In the genomic region with DNA sequence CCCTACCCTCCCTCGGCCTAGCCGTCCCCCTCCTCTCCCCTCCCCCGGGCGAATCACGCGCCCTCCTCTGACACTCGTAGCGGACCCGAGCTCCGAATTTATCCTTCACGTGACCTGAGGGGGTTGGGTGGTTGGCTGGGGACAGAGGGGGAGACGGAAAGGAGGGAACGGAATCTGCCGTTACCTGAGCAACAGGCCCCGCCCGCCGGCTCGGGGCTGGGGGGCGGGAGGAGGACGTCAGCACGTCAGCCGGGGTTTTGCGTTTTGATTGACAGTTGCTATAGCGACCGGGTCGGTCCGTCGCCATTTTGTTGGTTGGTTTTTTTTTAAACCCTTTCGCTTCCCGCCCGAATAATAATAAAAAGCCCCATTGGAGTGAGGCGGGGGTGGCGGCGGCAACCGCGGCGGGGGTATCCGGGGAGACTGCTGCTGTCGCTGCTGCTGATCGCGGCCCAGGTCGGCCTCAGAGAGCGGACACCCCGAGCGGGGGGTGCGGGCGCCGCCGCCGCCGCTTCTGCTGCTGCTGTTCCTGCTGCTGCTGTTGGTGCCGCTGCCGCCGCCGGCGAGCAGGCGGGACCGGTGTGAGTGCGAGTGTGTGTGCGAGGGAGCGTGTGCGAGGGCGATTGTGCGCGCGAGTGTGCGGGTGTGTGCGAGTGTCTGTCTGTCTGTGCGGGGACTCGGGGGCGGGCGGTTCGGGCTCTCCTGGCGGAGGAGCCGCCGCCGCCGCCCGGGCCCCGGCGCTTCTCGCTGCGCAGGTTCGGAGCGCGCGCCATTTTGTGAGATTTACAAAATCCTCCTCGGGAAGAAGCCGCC, we compare ENCODE assay signal across 1 cellular context.
TF ChIP-seq lines count a peak whose summit lies in the region.

A gene (plus strand): TSS at position 286 of the 813 bp plus-strand sequence. CDS start 53,602 bp downstream, outside the sequence.

TF ChIP-seq in HEK293, 187 proteins besides CTCF, POLR2A, EP300 and RAD21 (continued from another document and continues in another):
- TF ChIP-seq, protein P1, sequence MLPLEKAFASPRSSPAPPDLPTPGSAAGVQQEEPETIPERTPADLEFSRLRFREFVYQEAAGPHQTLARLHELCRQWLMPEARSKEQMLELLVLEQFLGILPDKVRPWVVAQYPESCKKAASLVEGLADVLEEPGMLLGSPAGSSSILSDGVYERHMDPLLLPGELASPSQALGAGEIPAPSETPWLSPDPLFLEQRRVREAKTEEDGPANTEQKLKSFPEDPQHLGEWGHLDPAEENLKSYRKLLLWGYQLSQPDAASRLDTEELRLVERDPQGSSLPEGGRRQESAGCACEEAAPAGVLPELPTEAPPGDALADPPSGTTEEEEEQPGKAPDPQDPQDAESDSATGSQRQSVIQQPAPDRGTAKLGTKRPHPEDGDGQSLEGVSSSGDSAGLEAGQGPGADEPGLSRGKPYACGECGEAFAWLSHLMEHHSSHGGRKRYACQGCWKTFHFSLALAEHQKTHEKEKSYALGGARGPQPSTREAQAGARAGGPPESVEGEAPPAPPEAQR (tag by site-specific recombination; IDR thresholded peaks at IDR 0.05), result no peak
- no peak for TF ChIP-seq ZNF560 (tag by site-specific recombination; IDR thresholded peaks at IDR 0.05; ENCODE audit: borderline replicate concordance)
- TF ChIP-seq KLF9 (tag by site-specific recombination; IDR thresholded peaks at IDR 0.05; ENCODE audit: low read depth), result peak; percentile 39
- no peak for TF ChIP-seq GLI2 (tag by site-specific recombination; IDR thresholded peaks at IDR 0.05; ENCODE audit: borderline replicate concordance, low read depth)
- peak; percentile 68; the same call in 1 of the 2 replicates for TF ChIP-seq KLF16 (tag by site-specific recombination; IDR thresholded peaks at IDR 0.05)
- TF ChIP-seq ZNF341 (tag by site-specific recombination; IDR thresholded peaks at IDR 0.05; ENCODE audit: low read depth), result peak; percentile 98
- peak; percentile 93 for TF ChIP-seq SP2 (tag by site-specific recombination; IDR thresholded peaks at IDR 0.05)
- TF ChIP-seq GLI4 (tag by site-specific recombination; IDR thresholded peaks at IDR 0.05), result peak; percentile 92; the same call in 1 of the 2 replicates
- peak; percentile 78 for TF ChIP-seq SP7 (tag by site-specific recombination; IDR thresholded peaks at IDR 0.05)
- TF ChIP-seq ZNF214 (tag by site-specific recombination; IDR thresholded peaks at IDR 0.05; ENCODE audit: borderline replicate concordance), result no peak
- TF ChIP-seq, protein P2, sequence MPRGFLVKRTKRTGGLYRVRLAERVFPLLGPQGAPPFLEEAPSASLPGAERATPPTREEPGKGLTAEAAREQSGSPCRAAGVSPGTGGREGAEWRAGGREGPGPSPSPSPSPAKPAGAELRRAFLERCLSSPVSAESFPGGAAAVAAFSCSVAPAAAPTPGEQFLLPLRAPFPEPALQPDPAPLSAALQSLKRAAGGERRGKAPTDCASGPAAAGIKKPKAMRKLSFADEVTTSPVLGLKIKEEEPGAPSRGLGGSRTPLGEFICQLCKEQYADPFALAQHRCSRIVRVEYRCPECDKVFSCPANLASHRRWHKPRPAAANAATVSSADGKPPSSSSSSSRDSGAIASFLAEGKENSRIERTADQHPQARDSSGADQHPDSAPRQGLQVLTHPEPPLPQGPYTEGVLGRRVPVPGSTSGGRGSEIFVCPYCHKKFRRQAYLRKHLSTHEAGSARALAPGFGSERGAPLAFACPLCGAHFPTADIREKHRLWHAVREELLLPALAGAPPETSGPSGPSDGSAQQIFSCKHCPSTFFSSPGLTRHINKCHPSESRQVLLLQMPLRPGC (tag by site-specific recombination; IDR thresholded peaks at IDR 0.05), result no peak
- TF ChIP-seq ZNF423 (tag by site-specific recombination; IDR thresholded peaks at IDR 0.05), result peak; percentile 76
- TF ChIP-seq YY1 (tag by site-specific recombination; IDR thresholded peaks at IDR 0.05), result peak; percentile 85
- TF ChIP-seq, protein P3, sequence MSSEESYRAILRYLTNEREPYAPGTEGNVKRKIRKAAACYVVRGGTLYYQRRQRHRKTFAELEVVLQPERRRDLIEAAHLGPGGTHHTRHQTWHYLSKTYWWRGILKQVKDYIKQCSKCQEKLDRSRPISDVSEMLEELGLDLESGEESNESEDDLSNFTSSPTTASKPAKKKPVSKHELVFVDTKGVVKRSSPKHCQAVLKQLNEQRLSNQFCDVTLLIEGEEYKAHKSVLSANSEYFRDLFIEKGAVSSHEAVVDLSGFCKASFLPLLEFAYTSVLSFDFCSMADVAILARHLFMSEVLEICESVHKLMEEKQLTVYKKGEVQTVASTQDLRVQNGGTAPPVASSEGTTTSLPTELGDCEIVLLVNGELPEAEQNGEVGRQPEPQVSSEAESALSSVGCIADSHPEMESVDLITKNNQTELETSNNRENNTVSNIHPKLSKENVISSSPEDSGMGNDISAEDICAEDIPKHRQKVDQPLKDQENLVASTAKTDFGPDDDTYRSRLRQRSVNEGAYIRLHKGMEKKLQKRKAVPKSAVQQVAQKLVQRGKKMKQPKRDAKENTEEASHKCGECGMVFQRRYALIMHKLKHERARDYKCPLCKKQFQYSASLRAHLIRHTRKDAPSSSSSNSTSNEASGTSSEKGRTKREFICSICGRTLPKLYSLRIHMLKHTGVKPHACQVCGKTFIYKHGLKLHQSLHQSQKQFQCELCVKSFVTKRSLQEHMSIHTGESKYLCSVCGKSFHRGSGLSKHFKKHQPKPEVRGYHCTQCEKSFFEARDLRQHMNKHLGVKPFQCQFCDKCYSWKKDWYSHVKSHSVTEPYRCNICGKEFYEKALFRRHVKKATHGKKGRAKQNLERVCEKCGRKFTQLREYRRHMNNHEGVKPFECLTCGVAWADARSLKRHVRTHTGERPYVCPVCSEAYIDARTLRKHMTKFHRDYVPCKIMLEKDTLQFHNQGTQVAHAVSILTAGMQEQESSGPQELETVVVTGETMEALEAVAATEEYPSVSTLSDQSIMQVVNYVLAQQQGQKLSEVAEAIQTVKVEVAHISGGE (tag by site-specific recombination; conservative IDR thresholded peaks at IDR 0.05; ENCODE audit: low read depth), result peak; percentile 87
- no peak for TF ChIP-seq ZNF48 (tag by site-specific recombination; IDR thresholded peaks at IDR 0.05)
- no peak for TF ChIP-seq ZNF596 (tag by site-specific recombination; IDR thresholded peaks at IDR 0.05)
- peak; percentile 57 for TF ChIP-seq ZBTB8A (tag by site-specific recombination; IDR thresholded peaks at IDR 0.05)
- no peak for TF ChIP-seq ZNF624 (tag by site-specific recombination; IDR thresholded peaks at IDR 0.05)
- peak; percentile 55; the same call in 1 of the 2 replicates for TF ChIP-seq ZNF76 (tag by site-specific recombination; IDR thresholded peaks at IDR 0.05; ENCODE audit: borderline replicate concordance, low read depth)
- TF ChIP-seq ZFP3 (tag by site-specific recombination; IDR thresholded peaks at IDR 0.05; ENCODE audit: low read depth), result no peak
- no peak for TF ChIP-seq ZNF350 (tag by site-specific recombination; IDR thresholded peaks at IDR 0.05)
- peak; percentile 67; the same call in 1 of the 2 replicates for TF ChIP-seq ZNF391 (tag by site-specific recombination; IDR thresholded peaks at IDR 0.05; ENCODE audit: borderline replicate concordance, low read depth)
- TF ChIP-seq, protein P4, sequence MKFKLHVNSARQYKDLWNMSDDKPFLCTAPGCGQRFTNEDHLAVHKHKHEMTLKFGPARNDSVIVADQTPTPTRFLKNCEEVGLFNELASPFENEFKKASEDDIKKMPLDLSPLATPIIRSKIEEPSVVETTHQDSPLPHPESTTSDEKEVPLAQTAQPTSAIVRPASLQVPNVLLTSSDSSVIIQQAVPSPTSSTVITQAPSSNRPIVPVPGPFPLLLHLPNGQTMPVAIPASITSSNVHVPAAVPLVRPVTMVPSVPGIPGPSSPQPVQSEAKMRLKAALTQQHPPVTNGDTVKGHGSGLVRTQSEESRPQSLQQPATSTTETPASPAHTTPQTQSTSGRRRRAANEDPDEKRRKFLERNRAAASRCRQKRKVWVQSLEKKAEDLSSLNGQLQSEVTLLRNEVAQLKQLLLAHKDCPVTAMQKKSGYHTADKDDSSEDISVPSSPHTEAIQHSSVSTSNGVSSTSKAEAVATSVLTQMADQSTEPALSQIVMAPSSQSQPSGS (tag by site-specific recombination; IDR thresholded peaks at IDR 0.05; ENCODE audit: low read depth), result 0 out of 2 replicates have a peak, but pooled peaks have one; percentile 7
- no peak for TF ChIP-seq ZNF140 (tag by site-specific recombination; IDR thresholded peaks at IDR 0.05)
- TF ChIP-seq KLF8 (tag by site-specific recombination; IDR thresholded peaks at IDR 0.05), result peak; percentile 61
- TF ChIP-seq WT1 (tag by site-specific recombination; IDR thresholded peaks at IDR 0.05), result peak; percentile 82
- no peak for TF ChIP-seq ZNF843 (tag by site-specific recombination; IDR thresholded peaks at IDR 0.05)
- TF ChIP-seq ZNF561 (tag by site-specific recombination; IDR thresholded peaks at IDR 0.05; ENCODE audit: borderline replicate concordance), result no peak
- TF ChIP-seq ZEB2 (tag by site-specific recombination; IDR thresholded peaks at IDR 0.05), result peak; percentile 92
- peak; percentile 53 for TF ChIP-seq ZBTB17 (tag by site-specific recombination; IDR thresholded peaks at IDR 0.05)
- peak; percentile 74 for TF ChIP-seq ZFHX2 (tag by site-specific recombination; conservative IDR thresholded peaks at IDR 0.05)
- TF ChIP-seq ZNF114 (tag by site-specific recombination; IDR thresholded peaks at IDR 0.05), result no peak
- no peak for TF ChIP-seq ZNF16 (tag by site-specific recombination; IDR thresholded peaks at IDR 0.05; ENCODE audit: low read depth)
- TF ChIP-seq ZBTB21 (tag by site-specific recombination; IDR thresholded peaks at IDR 0.05), result peak; percentile 24; the same call in 1 of the 2 replicates
- TF ChIP-seq GLIS1 (tag by site-specific recombination; IDR thresholded peaks at IDR 0.05), result peak; percentile 71
- TF ChIP-seq, protein P5, sequence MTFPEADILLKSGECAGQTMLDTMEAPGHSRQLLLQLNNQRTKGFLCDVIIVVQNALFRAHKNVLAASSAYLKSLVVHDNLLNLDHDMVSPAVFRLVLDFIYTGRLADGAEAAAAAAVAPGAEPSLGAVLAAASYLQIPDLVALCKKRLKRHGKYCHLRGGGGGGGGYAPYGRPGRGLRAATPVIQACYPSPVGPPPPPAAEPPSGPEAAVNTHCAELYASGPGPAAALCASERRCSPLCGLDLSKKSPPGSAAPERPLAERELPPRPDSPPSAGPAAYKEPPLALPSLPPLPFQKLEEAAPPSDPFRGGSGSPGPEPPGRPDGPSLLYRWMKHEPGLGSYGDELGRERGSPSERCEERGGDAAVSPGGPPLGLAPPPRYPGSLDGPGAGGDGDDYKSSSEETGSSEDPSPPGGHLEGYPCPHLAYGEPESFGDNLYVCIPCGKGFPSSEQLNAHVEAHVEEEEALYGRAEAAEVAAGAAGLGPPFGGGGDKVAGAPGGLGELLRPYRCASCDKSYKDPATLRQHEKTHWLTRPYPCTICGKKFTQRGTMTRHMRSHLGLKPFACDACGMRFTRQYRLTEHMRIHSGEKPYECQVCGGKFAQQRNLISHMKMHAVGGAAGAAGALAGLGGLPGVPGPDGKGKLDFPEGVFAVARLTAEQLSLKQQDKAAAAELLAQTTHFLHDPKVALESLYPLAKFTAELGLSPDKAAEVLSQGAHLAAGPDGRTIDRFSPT (tag by site-specific recombination; IDR thresholded peaks at IDR 0.05), result no peak
- TF ChIP-seq, protein P6, sequence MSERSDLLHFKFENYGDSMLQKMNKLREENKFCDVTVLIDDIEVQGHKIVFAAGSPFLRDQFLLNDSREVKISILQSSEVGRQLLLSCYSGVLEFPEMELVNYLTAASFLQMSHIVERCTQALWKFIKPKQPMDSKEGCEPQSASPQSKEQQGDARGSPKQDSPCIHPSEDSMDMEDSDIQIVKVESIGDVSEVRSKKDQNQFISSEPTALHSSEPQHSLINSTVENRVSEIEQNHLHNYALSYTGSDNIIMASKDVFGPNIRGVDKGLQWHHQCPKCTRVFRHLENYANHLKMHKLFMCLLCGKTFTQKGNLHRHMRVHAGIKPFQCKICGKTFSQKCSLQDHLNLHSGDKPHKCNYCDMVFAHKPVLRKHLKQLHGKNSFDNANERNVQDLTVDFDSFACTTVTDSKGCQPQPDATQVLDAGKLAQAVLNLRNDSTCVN (tag by site-specific recombination; optimal IDR thresholded peaks at IDR 0.05), result peak; percentile 95
- TF ChIP-seq EGR2 (tag by site-specific recombination; IDR thresholded peaks at IDR 0.05; ENCODE audit: low read depth), result peak; percentile 84
- no peak for TF ChIP-seq ZNF416 (tag by site-specific recombination; IDR thresholded peaks at IDR 0.05)
- peak; percentile 30; the same call in 1 of the 2 replicates for TF ChIP-seq ZNF157 (tag by site-specific recombination; IDR thresholded peaks at IDR 0.05)
- TF ChIP-seq ZNF610 (tag by site-specific recombination; IDR thresholded peaks at IDR 0.05; ENCODE audit: borderline replicate concordance), result peak; percentile 51; the same call in 1 of the 2 replicates
- no peak for TF ChIP-seq ZNF112 (tag by site-specific recombination; IDR thresholded peaks at IDR 0.05)
- TF ChIP-seq ZNF121 (tag by site-specific recombination; IDR thresholded peaks at IDR 0.05), result no peak
- TF ChIP-seq ZBTB1 (tag by site-specific recombination; IDR thresholded peaks at IDR 0.05), result 0 out of 2 replicates have a peak, but pooled peaks have one; percentile 55
- TF ChIP-seq ZNF585B (tag by site-specific recombination; IDR thresholded peaks at IDR 0.05), result 0 out of 2 replicates have a peak, but pooled peaks have one; percentile 19
- TF ChIP-seq KLF10 (tag by site-specific recombination; IDR thresholded peaks at IDR 0.05), result peak; percentile 49; the same call in 1 of the 2 replicates
- peak; percentile 97; the same call in 1 of the 2 replicates for TF ChIP-seq REPIN1 (tag by site-specific recombination; IDR thresholded peaks at IDR 0.05; ENCODE audit: low read depth)
- TF ChIP-seq, protein P7, sequence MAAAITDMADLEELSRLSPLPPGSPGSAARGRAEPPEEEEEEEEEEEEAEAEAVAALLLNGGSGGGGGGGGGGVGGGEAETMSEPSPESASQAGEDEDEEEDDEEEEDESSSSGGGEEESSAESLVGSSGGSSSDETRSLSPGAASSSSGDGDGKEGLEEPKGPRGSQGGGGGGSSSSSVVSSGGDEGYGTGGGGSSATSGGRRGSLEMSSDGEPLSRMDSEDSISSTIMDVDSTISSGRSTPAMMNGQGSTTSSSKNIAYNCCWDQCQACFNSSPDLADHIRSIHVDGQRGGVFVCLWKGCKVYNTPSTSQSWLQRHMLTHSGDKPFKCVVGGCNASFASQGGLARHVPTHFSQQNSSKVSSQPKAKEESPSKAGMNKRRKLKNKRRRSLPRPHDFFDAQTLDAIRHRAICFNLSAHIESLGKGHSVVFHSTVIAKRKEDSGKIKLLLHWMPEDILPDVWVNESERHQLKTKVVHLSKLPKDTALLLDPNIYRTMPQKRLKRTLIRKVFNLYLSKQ (tag by site-specific recombination; IDR thresholded peaks at IDR 0.05; ENCODE audit: borderline replicate concordance), result no peak
- TF ChIP-seq SALL2 (tag by site-specific recombination; IDR thresholded peaks at IDR 0.05; ENCODE audit: borderline replicate concordance), result no peak
- peak; percentile 90 for TF ChIP-seq ZNF629 (tag by site-specific recombination; IDR thresholded peaks at IDR 0.05)
- TF ChIP-seq, protein P8, sequence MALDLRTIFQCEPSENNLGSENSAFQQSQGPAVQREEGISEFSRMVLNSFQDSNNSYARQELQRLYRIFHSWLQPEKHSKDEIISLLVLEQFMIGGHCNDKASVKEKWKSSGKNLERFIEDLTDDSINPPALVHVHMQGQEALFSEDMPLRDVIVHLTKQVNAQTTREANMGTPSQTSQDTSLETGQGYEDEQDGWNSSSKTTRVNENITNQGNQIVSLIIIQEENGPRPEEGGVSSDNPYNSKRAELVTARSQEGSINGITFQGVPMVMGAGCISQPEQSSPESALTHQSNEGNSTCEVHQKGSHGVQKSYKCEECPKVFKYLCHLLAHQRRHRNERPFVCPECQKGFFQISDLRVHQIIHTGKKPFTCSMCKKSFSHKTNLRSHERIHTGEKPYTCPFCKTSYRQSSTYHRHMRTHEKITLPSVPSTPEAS (tag by site-specific recombination; IDR thresholded peaks at IDR 0.05), result peak; percentile 94
